In the genomic region with DNA sequence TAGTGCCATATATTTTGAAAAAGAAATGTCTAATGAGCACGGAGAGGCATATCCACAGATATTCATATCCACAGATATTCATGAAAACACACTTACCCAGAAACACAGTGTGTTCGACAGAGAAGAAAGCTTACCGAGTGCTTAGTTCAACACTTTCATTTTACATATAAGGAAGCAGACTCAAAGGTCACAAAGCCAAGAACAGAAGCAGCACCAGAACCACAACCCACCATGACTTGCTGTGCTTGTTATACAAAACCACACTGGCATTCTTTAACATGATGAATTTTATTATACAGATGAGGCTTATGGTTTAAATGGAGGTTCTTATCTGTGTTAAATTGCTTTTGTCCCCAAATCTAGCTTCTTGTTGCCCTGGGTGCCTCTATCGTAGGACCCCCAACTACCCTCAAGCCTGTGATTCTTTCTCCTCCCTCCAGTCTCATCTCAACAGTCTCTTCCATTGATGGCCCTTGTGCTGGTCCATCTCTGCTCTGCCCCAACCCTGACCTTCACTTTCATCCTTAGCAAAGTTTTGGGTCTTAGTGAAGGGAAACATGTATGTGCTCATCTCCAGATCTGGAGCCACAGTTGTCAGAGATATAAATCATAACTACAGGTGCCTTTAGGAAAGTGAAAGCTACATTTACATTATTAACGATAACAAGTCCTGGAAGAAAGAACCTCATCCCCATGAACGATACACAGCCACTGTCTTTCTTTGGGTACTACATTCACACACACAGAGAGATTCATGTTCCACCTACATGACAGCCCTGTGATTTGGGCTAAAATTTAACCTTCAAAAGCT, we compare ENCODE assay signal across 8 cellular contexts. TPM values are rescaled to one million over a fixed set of nuclear protein-coding genes. Genes with fewer than 3 reads are reported as not detected.
DNase-seq lines count a peak whose midpoint lies in the region; ATAC-seq and TF ChIP-seq lines count a peak whose summit lies in the region.

No MANE protein-coding gene starts in this region.

- intact Hi-C loops in CD4-positive, alpha-beta T cell (cut with DNase I, micrococcal nuclease), result no loop called here

- no peak for TF ChIP-seq CTCF in CD4-positive, alpha-beta T cell (IDR thresholded peaks at IDR 0.05)
- TF ChIP-seq CTCF in GM20000 (IDR thresholded peaks at IDR 0.05; ENCODE audit: extremely low read depth, missing control alignments) (no peak), chondrocyte (IDR thresholded peaks at IDR 0.05) (no peak)

- CTCF ChIA-PET in CD4-positive, alpha-beta T cell (lab: Charles Lee), result interaction anchor here (0.8 to 2.8 kb wide), 3 partner anchors 9 to 74 kb away, joined by 4 to 13 read pairs (median 4); no protein-coding TSS in a partner anchor

- peaks cover 29% of the 10 kb centered on the region for H3K4me1 Mint-ChIP-seq in CD4-positive, alpha-beta T cell (ENCODE audit: low read depth)
- H3K4me1 Mint-ChIP-seq in chondrocyte (ENCODE audit: low read depth), result no peaks in the 10 kb centered on the region

- H3K27me3 ChIP-seq in CD4-positive, alpha-beta T cell (ENCODE audit: control insufficient read depth, insufficient read depth, low read length), result no peaks in the 10 kb centered on the region

- peak overlapping the region; percentile 40 for H3K27ac ChIP-seq in CD4-positive, alpha-beta T cell (ENCODE audit: low read depth, low read length)

- H3K36me3 Mint-ChIP-seq in CD4-positive, alpha-beta T cell (ENCODE audit: low read depth), result no peaks in the 10 kb centered on the region
- peaks cover 0 to 6% of the 10 kb centered on the region in 2 donors for H3K36me3 Mint-ChIP-seq in activated naive CD4-positive, alpha-beta T cell treated with anti-CD3 and anti-CD28 coated beads, Interleukin-2, amount 50 U/mL, for 72 hours
- H3K36me3 Mint-ChIP-seq in chondrocyte (ENCODE audit: low read depth), result no peaks in the 10 kb centered on the region

- ATAC-seq in CD4-positive, alpha-beta T cell (ENCODE audit: poor library complexity), result peak; percentile 98
- ATAC-seq in HG03565 (IDR thresholded peaks at IDR 0.05; ENCODE audit: unreplicated experiment), result peak; percentile 93
- ATAC-seq in activated naive CD4-positive, alpha-beta T cell treated with anti-CD3 and anti-CD28 coated beads, Interleukin-2, amount 50 U/mL, for 72 hours, result peak; percentile 90 to 92
- ATAC-seq in stimulated activated naive CD8-positive, alpha-beta T cell treated with anti-CD3 and anti-CD28 coated beads, Interleukin-15, Interleukin-2, amounts not matched to agents 100 U/mL and 50 U/mL, for 24 hours, result peak; percentile 90

- H3K4me3 Mint-ChIP-seq in CD4-positive, alpha-beta T cell, result peak overlapping the region; percentile 87
- H3K4me3 Mint-ChIP-seq in chondrocyte (ENCODE audit: unreplicated experiment), result no peak overlapping the region

- POLR2A ChIA-PET in CD4-positive, alpha-beta T cell (lab: Charles Lee), result interaction anchor here (0.8 to 4.1 kb wide), 9 partner anchors 9 to 605 kb away, joined by 3 to 80 read pairs (median 5); a partner anchor contains a TSS

- no peaks in the 10 kb centered on the region for H3K9me3 ChIP-seq in CD4-positive, alpha-beta T cell (ENCODE audit: control insufficient read depth, low read length)

- DNase-seq in CD4-positive, alpha-beta T cell, result peak in 8 of 10 experiments; percentile 11 to 48 (median 28)
- peak; percentile 68 for DNase-seq in GM20000 (ENCODE audit: low spot score)
- peak in 1 of 2 donors; percentile 22 for DNase-seq in activated naive CD4-positive, alpha-beta T cell treated with anti-CD3 and anti-CD28 coated beads, Interleukin-2, amount 50 U/mL, for 72 hours (ENCODE audit: low spot score in 2 of 2)
- DNase-seq in stimulated activated naive CD8-positive, alpha-beta T cell treated with anti-CD3 and anti-CD28 coated beads, Interleukin-15, Interleukin-2, amounts not matched to agents 100 U/mL and 50 U/mL, for 24 hours, result peak; percentile 41
- no peak for DNase-seq in GF-D8 (lab: John Stamatoyannopoulos, UW)
- no peak for DNase-seq in chondrocyte (ENCODE audit: low spot score)
- no peak for DNase-seq in cerebellar cortex (ENCODE audit: low spot score)

- no peaks in the 10 kb centered on the region for H3K9me3 Mint-ChIP-seq in CD4-positive, alpha-beta T cell
- H3K9me3 Mint-ChIP-seq in activated naive CD4-positive, alpha-beta T cell treated with anti-CD3 and anti-CD28 coated beads, Interleukin-2, amount 50 U/mL, for 72 hours, result peaks cover 0 to 4% of the 10 kb centered on the region in 2 donors
- H3K9me3 Mint-ChIP-seq in chondrocyte (ENCODE audit: low read depth), result no peaks in the 10 kb centered on the region

- peak overlapping the region; percentile 87 for H3K27ac Mint-ChIP-seq in CD4-positive, alpha-beta T cell
- peak overlapping the region; percentile 88 to 99 for H3K27ac Mint-ChIP-seq in activated naive CD4-positive, alpha-beta T cell treated with anti-CD3 and anti-CD28 coated beads, Interleukin-2, amount 50 U/mL, for 72 hours
- no peak overlapping the region for H3K27ac Mint-ChIP-seq in chondrocyte (ENCODE audit: unreplicated experiment)

- H3K27me3 Mint-ChIP-seq in CD4-positive, alpha-beta T cell, result no peaks in the 10 kb centered on the region
- H3K27me3 Mint-ChIP-seq in chondrocyte (ENCODE audit: low read depth), result peaks cover 31% of the 10 kb centered on the region

RNA-seq across cellular contexts. Expression of a gene that starts 40.0 kb away (rescaled TPM):
- total RNA-seq in CD4-positive, alpha-beta T cell, result 100 to 1,000 TPM; 113 to 124 TPM
- total RNA-seq in activated naive CD4-positive, alpha-beta T cell treated with anti-CD3 and anti-CD28 coated beads, Interleukin-2, amount 50 U/mL, for 72 hours, result 100 to 1,000 TPM; 129 to 194 TPM
- 97.9 to 118 TPM (median 101 TPM) in 3 replicates for total RNA-seq in chondrocyte

RNA-seq across cellular contexts. Expression of a gene that starts 47.3 kb away (rescaled TPM):
- total RNA-seq in CD4-positive, alpha-beta T cell, result 1 to 10 TPM; 1.0 to 1.1 TPM
- total RNA-seq in activated naive CD4-positive, alpha-beta T cell treated with anti-CD3 and anti-CD28 coated beads, Interleukin-2, amount 50 U/mL, for 72 hours, result 10 to 100 TPM; 11.0 to 18.8 TPM
- total RNA-seq in chondrocyte, result 81.9 to 105 TPM (median 83.1 TPM) in 3 replicates

Comparison
In these comparisons a context has a peak if more than half of its experiments do, and no peak if none do; other contexts are left out.
1. DNase-seq: peak in CD4-positive, alpha-beta T cell (8 of 10), GM20000 (single experiment) and stimulated activated naive CD8-positive, alpha-beta T cell treated with anti-CD3 and anti-CD28 coated beads, Interleukin-15, Interleukin-2, amounts not matched to agents 100 U/mL and 50 U/mL, for 24 hours (single experiment); none in GF-D8 (single experiment), chondrocyte (single experiment) and cerebellar cortex (single experiment).
2. RNA of a gene that starts 47.3 kb away (total RNA-seq): 81.9 to 105 TPM in chondrocyte and 11.0 to 18.8 TPM in activated naive CD4-positive, alpha-beta T cell treated with anti-CD3 and anti-CD28 coated beads, Interleukin-2, amount 50 U/mL, for 72 hours; 1.0 to 1.1 TPM in CD4-positive, alpha-beta T cell; every median in the first group is over 4 times any median in the second.
3. Peak in every context shown above with its lines, with median percentiles within 50 percentile points of each other: ATAC-seq.